In the genomic region with DNA sequence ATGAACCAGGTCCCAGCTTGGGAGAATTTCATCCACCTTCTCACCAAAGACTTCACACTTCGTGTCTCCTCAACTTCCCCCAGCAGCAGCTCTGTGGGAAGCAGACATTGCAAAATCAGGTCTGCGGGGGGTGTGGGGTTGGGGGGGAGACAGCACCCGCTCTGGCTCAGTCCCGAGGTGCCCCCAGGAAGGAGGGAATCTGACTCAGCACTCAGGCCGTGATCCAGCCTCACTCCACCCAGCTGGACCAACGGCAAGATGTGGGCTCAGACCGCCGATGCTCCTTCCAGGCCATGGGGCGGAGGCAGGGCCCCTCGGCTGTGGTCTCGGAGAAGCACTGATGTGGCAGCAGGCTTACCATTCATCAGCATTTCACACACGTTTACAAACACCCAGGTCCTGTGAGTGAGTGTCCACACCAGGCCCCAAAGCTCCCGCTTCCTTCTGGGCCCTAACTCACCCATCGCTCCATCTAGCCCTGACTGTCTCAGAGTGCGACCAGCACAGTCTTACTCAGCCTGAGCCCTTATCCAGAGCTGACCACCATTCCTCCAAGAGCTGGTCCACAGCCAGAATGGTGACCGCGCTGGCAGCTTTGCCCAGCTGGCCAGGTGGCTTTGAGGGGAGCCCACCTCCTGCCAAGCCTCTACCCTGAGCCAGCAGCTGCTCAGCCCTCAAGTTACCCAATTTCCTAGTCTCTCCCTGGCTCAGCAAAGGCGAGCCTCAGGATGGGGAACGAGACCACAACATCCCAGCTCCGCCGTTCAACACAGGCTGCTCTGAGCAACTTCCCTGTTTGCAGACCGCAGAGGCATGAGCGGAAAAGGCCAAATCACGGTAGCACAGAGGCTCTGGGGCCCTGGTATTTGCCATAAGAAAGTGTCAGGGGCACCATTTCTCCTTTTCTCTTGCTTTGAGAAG, we compare ENCODE assay signal across 1 cellular context.
TF ChIP-seq lines count a peak whose summit lies in the region.

No MANE protein-coding gene starts in this region.

TF ChIP-seq in K562, 482 proteins besides CTCF, POLR2A, EP300 and RAD21:
- TF ChIP-seq NFE2 (IDR thresholded peaks at IDR 0.05; ENCODE audit: low read depth) (peak; percentile 56; the same call in 1 of the 2 replicates), ZNF316 (IDR thresholded peaks at IDR 0.05) (peak; percentile 55), ZNF408 (CRISPR knock-in tag; IDR thresholded peaks at IDR 0.05; ENCODE audit: low read depth) (no peak), SRSF1 (IDR thresholded peaks at IDR 0.05; ENCODE audit: low read depth, low read length) (no peak), MYC (IDR thresholded peaks at IDR 0.05; ENCODE audit: low read depth, low read length) (no peak), MYC (CRISPR knock-in tag; IDR thresholded peaks at IDR 0.05; ENCODE audit: borderline replicate concordance, low read depth) (no peak), C11orf30 (IDR thresholded peaks at IDR 0.05; ENCODE audit: low read depth) (peak; percentile 62), EGR1 (conservative IDR thresholded peaks at IDR 0.05) (peak; percentile 45; the same call in 1 of the 2 replicates), MAFG (tag; conservative IDR thresholded peaks at IDR 0.05) (0 out of 2 replicates have a peak, but pooled peaks have one; percentile 19)
- TF ChIP-seq, protein P1, sequence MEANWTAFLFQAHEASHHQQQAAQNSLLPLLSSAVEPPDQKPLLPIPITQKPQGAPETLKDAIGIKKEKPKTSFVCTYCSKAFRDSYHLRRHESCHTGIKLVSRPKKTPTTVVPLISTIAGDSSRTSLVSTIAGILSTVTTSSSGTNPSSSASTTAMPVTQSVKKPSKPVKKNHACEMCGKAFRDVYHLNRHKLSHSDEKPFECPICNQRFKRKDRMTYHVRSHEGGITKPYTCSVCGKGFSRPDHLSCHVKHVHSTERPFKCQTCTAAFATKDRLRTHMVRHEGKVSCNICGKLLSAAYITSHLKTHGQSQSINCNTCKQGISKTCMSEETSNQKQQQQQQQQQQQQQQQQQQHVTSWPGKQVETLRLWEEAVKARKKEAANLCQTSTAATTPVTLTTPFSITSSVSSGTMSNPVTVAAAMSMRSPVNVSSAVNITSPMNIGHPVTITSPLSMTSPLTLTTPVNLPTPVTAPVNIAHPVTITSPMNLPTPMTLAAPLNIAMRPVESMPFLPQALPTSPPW (CRISPR knock-in tag; IDR thresholded peaks at IDR 0.05), result peak; percentile 72
- TF ChIP-seq, protein P2, sequence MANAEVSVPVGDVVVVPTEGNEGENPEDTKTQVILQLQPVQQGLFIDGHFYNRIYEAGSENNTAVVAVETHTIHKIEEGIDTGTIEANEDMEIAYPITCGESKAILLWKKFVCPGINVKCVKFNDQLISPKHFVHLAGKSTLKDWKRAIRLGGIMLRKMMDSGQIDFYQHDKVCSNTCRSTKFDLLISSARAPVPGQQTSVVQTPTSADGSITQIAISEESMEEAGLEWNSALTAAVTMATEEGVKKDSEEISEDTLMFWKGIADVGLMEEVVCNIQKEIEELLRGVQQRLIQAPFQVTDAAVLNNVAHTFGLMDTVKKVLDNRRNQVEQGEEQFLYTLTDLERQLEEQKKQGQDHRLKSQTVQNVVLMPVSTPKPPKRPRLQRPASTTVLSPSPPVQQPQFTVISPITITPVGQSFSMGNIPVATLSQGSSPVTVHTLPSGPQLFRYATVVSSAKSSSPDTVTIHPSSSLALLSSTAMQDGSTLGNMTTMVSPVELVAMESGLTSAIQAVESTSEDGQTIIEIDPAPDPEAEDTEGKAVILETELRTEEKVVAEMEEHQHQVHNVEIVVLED (CRISPR knock-in tag; IDR thresholded peaks at IDR 0.05), result no peak
